Comparison of ENCODE assay signal across 1 cellular context in the genomic region with DNA sequence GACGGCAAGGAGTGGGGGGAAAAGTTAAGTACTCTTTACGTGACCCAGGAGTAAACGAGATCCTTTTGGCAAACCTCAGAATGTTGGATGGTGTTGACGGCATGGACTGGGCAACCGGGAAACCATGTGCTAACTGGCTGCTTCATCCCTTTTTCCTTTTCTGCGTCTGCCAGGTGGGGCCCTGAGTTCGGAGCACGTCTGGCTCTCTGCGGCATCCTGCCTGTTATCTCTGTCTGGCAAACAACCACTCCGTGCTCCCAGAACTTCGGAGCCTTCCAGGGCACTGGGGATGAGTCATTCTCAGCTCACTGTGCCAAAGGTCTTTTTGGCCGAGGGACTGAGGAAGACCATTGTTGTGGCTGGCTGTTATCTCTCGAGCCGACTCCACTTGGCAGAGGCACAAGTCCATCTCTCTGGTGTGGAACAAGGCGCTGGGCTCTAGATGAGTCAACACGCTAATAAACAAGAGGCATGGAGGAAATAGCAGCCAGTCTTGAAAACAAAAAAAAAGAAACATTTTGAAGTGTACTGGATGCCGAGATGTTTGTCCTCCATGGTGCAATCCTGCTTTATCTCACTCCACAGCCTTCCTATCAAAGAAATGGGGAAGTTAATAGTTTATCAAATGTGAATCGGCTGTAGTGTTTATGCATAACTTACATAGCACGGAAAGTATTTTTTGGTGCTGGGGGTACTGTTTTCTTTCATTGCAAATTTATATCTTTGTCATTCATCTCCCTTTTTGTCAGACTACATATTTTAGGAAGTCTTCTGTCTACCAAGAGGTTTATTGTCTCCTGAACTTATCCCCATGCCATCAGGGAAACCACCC.
TF ChIP-seq lines count a peak whose summit lies in the region.

No MANE protein-coding gene starts in this region.

TF ChIP-seq in HepG2, 621 proteins besides CTCF, POLR2A, EP300 and RAD21 (continued from another document and continues in another):
- TF ChIP-seq, protein P1, sequence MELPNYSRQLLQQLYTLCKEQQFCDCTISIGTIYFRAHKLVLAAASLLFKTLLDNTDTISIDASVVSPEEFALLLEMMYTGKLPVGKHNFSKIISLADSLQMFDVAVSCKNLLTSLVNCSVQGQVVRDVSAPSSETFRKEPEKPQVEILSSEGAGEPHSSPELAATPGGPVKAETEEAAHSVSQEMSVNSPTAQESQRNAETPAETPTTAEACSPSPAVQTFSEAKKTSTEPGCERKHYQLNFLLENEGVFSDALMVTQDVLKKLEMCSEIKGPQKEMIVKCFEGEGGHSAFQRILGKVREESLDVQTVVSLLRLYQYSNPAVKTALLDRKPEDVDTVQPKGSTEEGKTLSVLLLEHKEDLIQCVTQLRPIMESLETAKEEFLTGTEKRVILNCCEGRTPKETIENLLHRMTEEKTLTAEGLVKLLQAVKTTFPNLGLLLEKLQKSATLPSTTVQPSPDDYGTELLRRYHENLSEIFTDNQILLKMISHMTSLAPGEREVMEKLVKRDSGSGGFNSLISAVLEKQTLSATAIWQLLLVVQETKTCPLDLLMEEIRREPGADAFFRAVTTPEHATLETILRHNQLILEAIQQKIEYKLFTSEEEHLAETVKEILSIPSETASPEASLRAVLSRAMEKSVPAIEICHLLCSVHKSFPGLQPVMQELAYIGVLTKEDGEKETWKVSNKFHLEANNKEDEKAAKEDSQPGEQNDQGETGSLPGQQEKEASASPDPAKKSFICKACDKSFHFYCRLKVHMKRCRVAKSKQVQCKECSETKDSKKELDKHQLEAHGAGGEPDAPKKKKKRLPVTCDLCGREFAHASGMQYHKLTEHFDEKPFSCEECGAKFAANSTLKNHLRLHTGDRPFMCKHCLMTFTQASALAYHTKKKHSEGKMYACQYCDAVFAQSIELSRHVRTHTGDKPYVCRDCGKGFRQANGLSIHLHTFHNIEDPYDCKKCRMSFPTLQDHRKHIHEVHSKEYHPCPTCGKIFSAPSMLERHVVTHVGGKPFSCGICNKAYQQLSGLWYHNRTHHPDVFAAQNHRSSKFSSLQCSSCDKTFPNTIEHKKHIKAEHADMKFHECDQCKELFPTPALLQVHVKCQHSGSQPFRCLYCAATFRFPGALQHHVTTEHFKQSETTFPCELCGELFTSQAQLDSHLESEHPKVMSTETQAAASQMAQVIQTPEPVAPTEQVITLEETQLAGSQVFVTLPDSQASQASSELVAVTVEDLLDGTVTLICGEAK (IDR thresholded peaks at IDR 0.05), result no peak
- TF ChIP-seq, protein P1 (CRISPR knock-in tag; IDR thresholded peaks at IDR 0.05), result peak; percentile 88
- TF ChIP-seq ZBTB8A (CRISPR knock-in tag; IDR thresholded peaks at IDR 0.05; ENCODE audit: borderline replicate concordance, low read depth), result no peak
- no peak for TF ChIP-seq TP53 (CRISPR knock-in tag; conservative IDR thresholded peaks at IDR 0.05)
- TF ChIP-seq KLF9 (CRISPR knock-in tag; IDR thresholded peaks at IDR 0.05; ENCODE audit: low read depth), result no peak
- TF ChIP-seq PCBP2 (optimal IDR thresholded peaks at IDR 0.05; ENCODE audit: low read depth, low read length, poor library complexity, severe bottlenecking), result no peak
- TF ChIP-seq ZNF263 (CRISPR knock-in tag; IDR thresholded peaks at IDR 0.05), result peak; percentile 100
- TF ChIP-seq XBP1 (CRISPR knock-in tag; IDR thresholded peaks at IDR 0.05), result no peak
- TF ChIP-seq, protein P2, sequence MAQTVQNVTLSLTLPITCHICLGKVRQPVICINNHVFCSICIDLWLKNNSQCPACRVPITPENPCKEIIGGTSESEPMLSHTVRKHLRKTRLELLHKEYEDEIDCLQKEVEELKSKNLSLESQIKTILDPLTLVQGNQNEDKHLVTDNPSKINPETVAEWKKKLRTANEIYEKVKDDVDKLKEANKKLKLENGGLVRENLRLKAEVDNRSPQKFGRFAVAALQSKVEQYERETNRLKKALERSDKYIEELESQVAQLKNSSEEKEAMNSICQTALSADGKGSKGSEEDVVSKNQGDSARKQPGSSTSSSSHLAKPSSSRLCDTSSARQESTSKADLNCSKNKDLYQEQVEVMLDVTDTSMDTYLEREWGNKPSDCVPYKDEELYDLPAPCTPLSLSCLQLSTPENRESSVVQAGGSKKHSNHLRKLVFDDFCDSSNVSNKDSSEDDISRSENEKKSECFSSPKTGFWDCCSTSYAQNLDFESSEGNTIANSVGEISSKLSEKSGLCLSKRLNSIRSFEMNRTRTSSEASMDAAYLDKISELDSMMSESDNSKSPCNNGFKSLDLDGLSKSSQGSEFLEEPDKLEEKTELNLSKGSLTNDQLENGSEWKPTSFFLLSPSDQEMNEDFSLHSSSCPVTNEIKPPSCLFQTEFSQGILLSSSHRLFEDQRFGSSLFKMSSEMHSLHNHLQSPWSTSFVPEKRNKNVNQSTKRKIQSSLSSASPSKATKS (CRISPR knock-in tag; IDR thresholded peaks at IDR 0.05), result no peak
- TF ChIP-seq ZNF225 (CRISPR knock-in tag; IDR thresholded peaks at IDR 0.05), result peak; percentile 70; the same call in 1 of the 2 replicates
- TF ChIP-seq, protein P3, sequence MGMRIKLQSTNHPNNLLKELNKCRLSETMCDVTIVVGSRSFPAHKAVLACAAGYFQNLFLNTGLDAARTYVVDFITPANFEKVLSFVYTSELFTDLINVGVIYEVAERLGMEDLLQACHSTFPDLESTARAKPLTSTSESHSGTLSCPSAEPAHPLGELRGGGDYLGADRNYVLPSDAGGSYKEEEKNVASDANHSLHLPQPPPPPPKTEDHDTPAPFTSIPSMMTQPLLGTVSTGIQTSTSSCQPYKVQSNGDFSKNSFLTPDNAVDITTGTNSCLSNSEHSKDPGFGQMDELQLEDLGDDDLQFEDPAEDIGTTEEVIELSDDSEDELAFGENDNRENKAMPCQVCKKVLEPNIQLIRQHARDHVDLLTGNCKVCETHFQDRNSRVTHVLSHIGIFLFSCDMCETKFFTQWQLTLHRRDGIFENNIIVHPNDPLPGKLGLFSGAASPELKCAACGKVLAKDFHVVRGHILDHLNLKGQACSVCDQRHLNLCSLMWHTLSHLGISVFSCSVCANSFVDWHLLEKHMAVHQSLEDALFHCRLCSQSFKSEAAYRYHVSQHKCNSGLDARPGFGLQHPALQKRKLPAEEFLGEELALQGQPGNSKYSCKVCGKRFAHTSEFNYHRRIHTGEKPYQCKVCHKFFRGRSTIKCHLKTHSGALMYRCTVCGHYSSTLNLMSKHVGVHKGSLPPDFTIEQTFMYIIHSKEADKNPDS (CRISPR knock-in tag; IDR thresholded peaks at IDR 0.05), result no peak
- TF ChIP-seq, protein P4, sequence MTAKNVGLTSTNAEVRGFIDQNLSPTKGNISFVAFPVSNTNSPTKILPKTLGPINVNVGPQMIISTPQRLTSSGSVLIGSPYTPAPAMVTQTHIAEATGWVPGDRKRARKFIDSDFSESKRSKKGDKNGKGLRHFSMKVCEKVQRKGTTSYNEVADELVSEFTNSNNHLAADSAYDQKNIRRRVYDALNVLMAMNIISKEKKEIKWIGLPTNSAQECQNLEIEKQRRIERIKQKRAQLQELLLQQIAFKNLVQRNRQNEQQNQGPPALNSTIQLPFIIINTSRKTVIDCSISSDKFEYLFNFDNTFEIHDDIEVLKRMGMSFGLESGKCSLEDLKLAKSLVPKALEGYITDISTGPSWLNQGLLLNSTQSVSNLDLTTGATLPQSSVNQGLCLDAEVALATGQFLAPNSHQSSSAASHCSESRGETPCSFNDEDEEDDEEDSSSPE (CRISPR knock-in tag; IDR thresholded peaks at IDR 0.05), result no peak; the same call in 1 of the 2 replicates
- TF ChIP-seq, protein P5, sequence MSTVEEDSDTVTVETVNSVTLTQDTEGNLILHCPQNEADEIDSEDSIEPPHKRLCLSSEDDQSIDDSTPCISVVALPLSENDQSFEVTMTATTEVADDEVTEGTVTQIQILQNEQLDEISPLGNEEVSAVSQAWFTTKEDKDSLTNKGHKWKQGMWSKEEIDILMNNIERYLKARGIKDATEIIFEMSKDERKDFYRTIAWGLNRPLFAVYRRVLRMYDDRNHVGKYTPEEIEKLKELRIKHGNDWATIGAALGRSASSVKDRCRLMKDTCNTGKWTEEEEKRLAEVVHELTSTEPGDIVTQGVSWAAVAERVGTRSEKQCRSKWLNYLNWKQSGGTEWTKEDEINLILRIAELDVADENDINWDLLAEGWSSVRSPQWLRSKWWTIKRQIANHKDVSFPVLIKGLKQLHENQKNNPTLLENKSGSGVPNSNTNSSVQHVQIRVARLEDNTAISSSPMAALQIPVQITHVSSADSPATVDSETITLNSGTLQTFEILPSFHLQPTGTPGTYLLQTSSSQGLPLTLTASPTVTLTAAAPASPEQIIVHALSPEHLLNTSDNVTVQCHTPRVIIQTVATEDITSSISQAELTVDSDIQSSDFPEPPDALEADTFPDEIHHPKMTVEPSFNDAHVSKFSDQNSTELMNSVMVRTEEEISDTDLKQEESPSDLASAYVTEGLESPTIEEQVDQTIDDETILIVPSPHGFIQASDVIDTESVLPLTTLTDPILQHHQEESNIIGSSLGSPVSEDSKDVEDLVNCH (CRISPR knock-in tag; IDR thresholded peaks at IDR 0.05), result no peak
- TF ChIP-seq, protein P6, sequence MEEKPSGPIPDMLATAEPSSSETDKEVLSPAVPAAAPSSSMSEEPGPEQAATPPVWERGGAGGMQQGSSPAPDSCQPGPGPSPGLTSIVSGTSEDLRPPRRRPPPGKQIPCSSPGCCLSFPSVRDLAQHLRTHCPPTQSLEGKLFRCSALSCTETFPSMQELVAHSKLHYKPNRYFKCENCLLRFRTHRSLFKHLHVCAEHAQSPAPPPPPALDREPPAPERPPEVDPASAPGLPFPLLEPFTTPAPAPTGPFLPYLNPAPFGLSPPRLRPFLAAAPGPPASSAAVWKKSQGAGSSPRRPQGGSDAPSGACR (CRISPR knock-in tag; IDR thresholded peaks at IDR 0.05), result peak; percentile 75; the same call in 1 of the 2 replicates
- TF ChIP-seq, protein P7, sequence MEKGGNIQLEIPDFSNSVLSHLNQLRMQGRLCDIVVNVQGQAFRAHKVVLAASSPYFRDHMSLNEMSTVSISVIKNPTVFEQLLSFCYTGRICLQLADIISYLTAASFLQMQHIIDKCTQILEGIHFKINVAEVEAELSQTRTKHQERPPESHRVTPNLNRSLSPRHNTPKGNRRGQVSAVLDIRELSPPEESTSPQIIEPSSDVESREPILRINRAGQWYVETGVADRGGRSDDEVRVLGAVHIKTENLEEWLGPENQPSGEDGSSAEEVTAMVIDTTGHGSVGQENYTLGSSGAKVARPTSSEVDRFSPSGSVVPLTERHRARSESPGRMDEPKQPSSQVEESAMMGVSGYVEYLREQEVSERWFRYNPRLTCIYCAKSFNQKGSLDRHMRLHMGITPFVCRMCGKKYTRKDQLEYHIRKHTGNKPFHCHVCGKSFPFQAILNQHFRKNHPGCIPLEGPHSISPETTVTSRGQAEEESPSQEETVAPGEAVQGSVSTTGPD (CRISPR knock-in tag; IDR thresholded peaks at IDR 0.05), result peak; percentile 99
- TF ChIP-seq ZKSCAN1 (IDR thresholded peaks at IDR 0.05; ENCODE audit: low read length), result no peak
- TF ChIP-seq MTA3 (CRISPR knock-in tag; IDR thresholded peaks at IDR 0.05), result no peak
- peak; percentile 97 for TF ChIP-seq TBL1XR1 (IDR thresholded peaks at IDR 0.05; ENCODE audit: borderline replicate concordance, low read length, partially characterized antibody)
- TF ChIP-seq ZNF451 (CRISPR knock-in tag; IDR thresholded peaks at IDR 0.05), result peak; percentile 86
- TF ChIP-seq, protein P8, sequence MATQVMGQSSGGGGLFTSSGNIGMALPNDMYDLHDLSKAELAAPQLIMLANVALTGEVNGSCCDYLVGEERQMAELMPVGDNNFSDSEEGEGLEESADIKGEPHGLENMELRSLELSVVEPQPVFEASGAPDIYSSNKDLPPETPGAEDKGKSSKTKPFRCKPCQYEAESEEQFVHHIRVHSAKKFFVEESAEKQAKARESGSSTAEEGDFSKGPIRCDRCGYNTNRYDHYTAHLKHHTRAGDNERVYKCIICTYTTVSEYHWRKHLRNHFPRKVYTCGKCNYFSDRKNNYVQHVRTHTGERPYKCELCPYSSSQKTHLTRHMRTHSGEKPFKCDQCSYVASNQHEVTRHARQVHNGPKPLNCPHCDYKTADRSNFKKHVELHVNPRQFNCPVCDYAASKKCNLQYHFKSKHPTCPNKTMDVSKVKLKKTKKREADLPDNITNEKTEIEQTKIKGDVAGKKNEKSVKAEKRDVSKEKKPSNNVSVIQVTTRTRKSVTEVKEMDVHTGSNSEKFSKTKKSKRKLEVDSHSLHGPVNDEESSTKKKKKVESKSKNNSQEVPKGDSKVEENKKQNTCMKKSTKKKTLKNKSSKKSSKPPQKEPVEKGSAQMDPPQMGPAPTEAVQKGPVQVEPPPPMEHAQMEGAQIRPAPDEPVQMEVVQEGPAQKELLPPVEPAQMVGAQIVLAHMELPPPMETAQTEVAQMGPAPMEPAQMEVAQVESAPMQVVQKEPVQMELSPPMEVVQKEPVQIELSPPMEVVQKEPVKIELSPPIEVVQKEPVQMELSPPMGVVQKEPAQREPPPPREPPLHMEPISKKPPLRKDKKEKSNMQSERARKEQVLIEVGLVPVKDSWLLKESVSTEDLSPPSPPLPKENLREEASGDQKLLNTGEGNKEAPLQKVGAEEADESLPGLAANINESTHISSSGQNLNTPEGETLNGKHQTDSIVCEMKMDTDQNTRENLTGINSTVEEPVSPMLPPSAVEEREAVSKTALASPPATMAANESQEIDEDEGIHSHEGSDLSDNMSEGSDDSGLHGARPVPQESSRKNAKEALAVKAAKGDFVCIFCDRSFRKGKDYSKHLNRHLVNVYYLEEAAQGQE (IDR thresholded peaks at IDR 0.05; ENCODE audit: borderline replicate concordance in 1 of 2, low read depth in 1 of 2, low read length in 2 of 2), result peak in 1 of 2 experiments; percentile 66; a peak in 1 of 4 replicates
- TF ChIP-seq POGZ (CRISPR knock-in tag; IDR thresholded peaks at IDR 0.05), result peak; percentile 99
- peak; percentile 95 for TF ChIP-seq RARA (CRISPR knock-in tag; IDR thresholded peaks at IDR 0.05)
- TF ChIP-seq CHD4 (IDR thresholded peaks at IDR 0.05; ENCODE audit: borderline replicate concordance, low read length), result peak; percentile 74; the same call in 1 of the 2 replicates
- peak; percentile 58; the same call in 1 of the 2 replicates for TF ChIP-seq ZNF652 (CRISPR knock-in tag; IDR thresholded peaks at IDR 0.05; ENCODE audit: borderline replicate concordance, low read depth)
